ENCODE assay signal across 9 cellular contexts in the genomic region with DNA sequence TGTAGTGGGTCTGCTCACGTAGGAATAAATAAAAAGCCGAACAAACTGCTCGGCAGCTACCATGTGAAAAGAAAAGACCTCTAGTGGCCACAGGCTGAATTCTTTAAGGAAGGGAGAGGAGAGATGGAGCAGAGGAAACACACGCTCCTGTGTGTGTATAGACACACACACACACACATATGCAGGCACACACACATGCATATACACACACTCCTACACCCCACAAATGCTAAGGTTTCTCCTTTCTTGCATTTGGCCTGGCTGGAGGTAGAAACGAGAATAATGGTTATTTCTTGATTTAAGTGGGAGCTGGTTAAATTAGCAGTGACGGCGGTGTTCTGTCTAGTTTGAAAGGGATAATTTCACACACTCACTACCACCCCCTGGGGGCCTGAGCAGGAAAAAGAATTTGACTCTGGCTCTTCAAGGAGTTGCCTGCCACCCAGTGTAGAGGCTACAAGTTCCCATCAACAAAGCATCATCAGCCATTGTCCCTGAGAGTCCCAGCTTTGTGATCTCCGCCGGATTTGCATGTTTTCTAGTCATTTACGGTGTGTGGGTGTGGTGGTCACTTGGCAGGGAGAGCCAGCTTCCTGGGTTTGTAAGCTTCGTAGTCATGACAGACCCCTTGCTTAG. TPM values are rescaled to one million over a fixed set of nuclear protein-coding genes. Genes with fewer than 3 reads are reported as not detected.
A peak's percentile ranks its signal among the peaks of the same experiment; 100 is the strongest.
DNase-seq lines count a peak whose midpoint lies in the region; ATAC-seq, FAIRE-seq and TF ChIP-seq lines count a peak whose summit lies in the region.
"Had no signal": no experiment of that assay in that cellular context is flagged by ENCODE, and none has a peak within 500 bp of the region (broad histone marks: within the 10 kb centered on the region; RNA-seq: fewer than 3 reads in every experiment).

TSS of gene INSYN2B (minus strand) at position 78 of the 636 bp plus-strand sequence. CDS start 96,597 bp downstream, outside the sequence.

- ATAC-seq in right lobe of liver (peak; percentile 81 to 94 (median 86)), GM18870 (IDR thresholded peaks at IDR 0.05; ENCODE audit: unreplicated experiment) (no peak)

- H3K4me3 ChIP-seq in AG04450 (ENCODE audit: low read depth, low read length) (peak within 1 kb of the TSS; percentile 76), GM12875 (ENCODE audit: low read depth, low read length) (no peak within 1 kb of the TSS), ectodermal cell (ENCODE audit: insufficient read depth, low read depth, low read length) (peak within 1 kb of the TSS; percentile 16), right lobe of liver (no peak within 1 kb of the TSS), stomach (peak within 1 kb of the TSS in 2 of 4 donors; percentile 7 to 9)

- DNase-seq in AG04450 (ENCODE audit: low read depth, low spot score) (peak; percentile 71), HTR-8/SVneo (ENCODE audit: insufficient read length, low spot score) (peak; percentile 78), RPMI7951 (ENCODE audit: low read depth) (peak; percentile 83), right lobe of liver (peak in 2 of 3 donors; percentile 41 to 49), stomach (peak; percentile 50)

- CTCF ChIA-PET in AG04450 (lab: Charles Lee): interaction anchor here (0.6 to 2.5 kb wide), 115 partner anchors 9 to 1508 kb away, joined by 3 to 56 read pairs (median 6); partner anchors contain the start of gene SPDL1

- H3K4me1 ChIP-seq in ectodermal cell (ENCODE audit: control insufficient read depth, insufficient read depth, low read length): peaks cover 15% of the 10 kb centered on the region
- no peaks in the 10 kb centered on the region for H3K4me1 ChIP-seq in right lobe of liver
- peaks cover 0 to 11% (median 5%) of the 10 kb centered on the region in 4 donors for H3K4me1 ChIP-seq in stomach

- TF ChIP-seq EP300 in stomach (IDR thresholded peaks at IDR 0.05): no peak

- TF ChIP-seq CTCF in AG04450 (IDR thresholded peaks at IDR 0.05; ENCODE audit: low read depth, low read length) (peak; percentile 66), GM12875 (IDR thresholded peaks at IDR 0.05; ENCODE audit: borderline replicate concordance, insufficient read depth, low read depth, low read length) (peak; percentile 46; the same call in 1 of the 2 replicates), right lobe of liver (IDR thresholded peaks at IDR 0.05) (peak; percentile 37 to 52 (median 52)), stomach (IDR thresholded peaks at IDR 0.05) (peak in 5 of 7 experiments; percentile 28 to 75 (median 44))

- H3K36me3 ChIP-seq in ectodermal cell (ENCODE audit: control insufficient read depth, insufficient read depth, low read length) (no peaks in the 10 kb centered on the region), right lobe of liver (no peaks in the 10 kb centered on the region), stomach (peaks cover 0 to 8% (median 0%) of the 10 kb centered on the region in 4 donors)

- WGBS in ectodermal cell, 2 experiments: 6 to 8% methylated on average over 8 to 10 of the region's 11 CpGs
- WGBS in right lobe of liver (ENCODE audit: insufficient coverage, low coverage, low lambda C conversion rate, missing lambda C conversion rate): 8% methylated on average over 10 of the region's 11 CpGs
- WGBS in stomach, 5 donors: 16 to 23% (median 18%) methylated on average over 11 of the region's 11 CpGs

- no peak for TF ChIP-seq POLR2A in right lobe of liver (IDR thresholded peaks at IDR 0.05)
- TF ChIP-seq POLR2A in stomach (IDR thresholded peaks at IDR 0.05): no peak

- POLR2A ChIA-PET in AG04450 (lab: Yijun Ruan, JAX): interaction anchor here (0.6 to 1.6 kb wide), 4 partner anchors 35 to 279 kb away, joined by 4 to 6 read pairs (median 5); no protein-coding TSS in a partner anchor

- peak; percentile 73 for FAIRE-seq in HTR-8/SVneo (lab: Jason Lieb, UNC)

- H3K9me3 ChIP-seq in AG04450 (ENCODE audit: control insufficient read depth, insufficient read depth, low read length): no peaks in the 10 kb centered on the region
- no peaks in the 10 kb centered on the region for H3K9me3 ChIP-seq in ectodermal cell (ENCODE audit: control insufficient read depth, low read length)
- H3K9me3 ChIP-seq in right lobe of liver: no peaks in the 10 kb centered on the region
- no peaks in the 10 kb centered on the region for H3K9me3 ChIP-seq in stomach

- H3K27ac ChIP-seq in AG04450 (ENCODE audit: low read depth, low read length) (peak within 1 kb of the TSS; percentile 57), ectodermal cell (ENCODE audit: insufficient read depth, low read depth, low read length, poor library complexity, severe bottlenecking) (no peak within 1 kb of the TSS), right lobe of liver (no peak within 1 kb of the TSS), stomach (no peak within 1 kb of the TSS)
- H3K27ac ChIP-seq: KMS-11 had no signal

- intact Hi-C loops in right lobe of liver (cut with DNase I) (no loop called here), stomach (cut with DNase I; ENCODE audit: low total_unique reads) (no loop called here)

- H3K27me3 ChIP-seq in AG04450 (ENCODE audit: control insufficient read depth, insufficient read depth, low read length) (no peaks in the 10 kb centered on the region), ectodermal cell (ENCODE audit: control insufficient read depth, insufficient read depth, low read length, poor library complexity, severe bottlenecking) (peaks cover 6% of the 10 kb centered on the region), right lobe of liver (peaks cover 0 to 3% of the 10 kb centered on the region in 2 donors), stomach (peaks cover 0 to 47% (median 5%) of the 10 kb centered on the region in 3 donors)

RNA-seq across cellular contexts. Expression of gene INSYN2B, which starts in this region (rescaled TPM):
- polyA plus RNA-seq in AG04450 (2011; rRNA removed): 6.1 and 6.8 TPM in 2 replicates
- polyA minus RNA-seq in AG04450 (2011; rRNA and poly(A)+ RNA removed): 7.7 and 9.2 TPM in 2 replicates
- total RNA-seq in RPMI7951 (2014; rRNA removed; shearing (Covaris generic)): 6.2 and 8.4 TPM in 2 replicates
- 0.22 TPM for polyA plus RNA-seq in ectodermal cell (2013, experiment 1 of 4)
- 0.14 TPM for polyA plus RNA-seq in ectodermal cell (2013, experiment 2 of 4)
- polyA plus RNA-seq in ectodermal cell (2013, experiment 3 of 4): 0.21 TPM
- polyA plus RNA-seq in ectodermal cell (2013, experiment 4 of 4): 0.28 TPM
- under 1 TPM in 2 of 6 experiments, not detected in 4; 0.09 to 0.13 TPM for total RNA-seq in right lobe of liver
- under 1 TPM in 1 of 5 donors, not detected in 4; 0.18 TPM for total RNA-seq in stomach
- under 1 TPM in 1 of 3 donors, not detected in 2; 0.19 TPM for polyA plus RNA-seq in stomach

Comparison
In these comparisons a context has a peak if more than half of its experiments do, and no peak if none do; other contexts are left out.
1. Peak in DNase-seq and ATAC-seq in right lobe of liver; RNA of the gene not detected or under 1 TPM.
2. Peak in DNase-seq in stomach; RNA of the gene not detected or under 1 TPM.
3. H3K4me3 ChIP-seq: peak in AG04450 (single experiment) and ectodermal cell (single experiment); none in GM12875 (single experiment) and right lobe of liver (0 of 3).
4. Peak in every context shown above with its lines, with median percentiles within 50 percentile points of each other: DNase-seq and CTCF ChIP-seq.